38 cellular contexts compared by ENCODE assay signal in genomic region chr5:78376315-78376714, GRCh38.
"Had no signal": no experiment of that assay in that cellular context is flagged by ENCODE, and none has a peak within 500 bp of the region (broad histone marks: within the 10 kb centered on the region; RNA-seq: fewer than 3 reads in every experiment).

No MANE protein-coding gene starts in this region.

- H3K4me3 Mint-ChIP-seq: activated B cell treated with CpG ODN at 0.5 μM for 24 hours; activated CD4-positive, alpha-beta memory T cell treated with anti-CD3 and anti-CD28 coated beads, Interleukin-2, amount 10 ng/mL, durations not matched to agents 7 days and 5 days; activated CD8-positive, alpha-beta memory T cell treated with anti-CD3 and anti-CD28 coated beads, Interleukin-2, amount 10 ng/mL, durations not matched to agents 7 days and 5 days; activated naive CD4-positive, alpha-beta T cell treated with anti-CD3 and anti-CD28 coated beads, Interleukin-2, amount 50 U/mL, for 24 hours; activated naive CD8-positive, alpha-beta T cell treated with anti-CD3 and anti-CD28 coated beads, Interleukin-2, amount 10 ng/mL, durations not matched to agents 7 days and 5 days; brain had no signal

- H3K27ac Mint-ChIP-seq: activated B cell treated with CpG ODN at 0.5 μM for 24 hours; activated CD4-positive, alpha-beta memory T cell treated with anti-CD3 and anti-CD28 coated beads, Interleukin-2, amount 10 ng/mL, durations not matched to agents 7 days and 5 days; activated CD8-positive, alpha-beta memory T cell treated with anti-CD3 and anti-CD28 coated beads, Interleukin-2, amount 10 ng/mL, durations not matched to agents 7 days and 5 days; activated naive CD4-positive, alpha-beta T cell treated with anti-CD3 and anti-CD28 coated beads, Interleukin-2, amount 50 U/mL, for 24 hours; activated naive CD8-positive, alpha-beta T cell treated with anti-CD3 and anti-CD28 coated beads, Interleukin-2, amount 10 ng/mL, durations not matched to agents 7 days and 5 days; brain had no signal

- H3K27ac ChIP-seq: Peyer's patch, SJSA1, VCaP had no signal

- H3K27me3 ChIP-seq: ascending aorta, MG63, Peyer's patch, SJSA1 had no signal

- H3K9me3 ChIP-seq: ascending aorta, MG63, Peyer's patch, SJSA1 had no signal

- ATAC-seq: activated CD8-positive, alpha-beta memory T cell treated with anti-CD3 and anti-CD28 coated beads, Interleukin-2, amount 10 ng/mL, durations not matched to agents 7 days and 5 days; PC-3 had no signal

- H3K4me3 ChIP-seq: ascending aorta, MG63, Peyer's patch, SJSA1 had no signal

- H3K27me3 Mint-ChIP-seq: activated B cell treated with CpG ODN at 0.5 μM for 24 hours; activated CD4-positive, alpha-beta memory T cell treated with anti-CD3 and anti-CD28 coated beads, Interleukin-2, amount 10 ng/mL, durations not matched to agents 7 days and 5 days; activated CD8-positive, alpha-beta memory T cell treated with anti-CD3 and anti-CD28 coated beads, Interleukin-2, amount 10 ng/mL, durations not matched to agents 7 days and 5 days; activated naive CD4-positive, alpha-beta T cell treated with anti-CD3 and anti-CD28 coated beads, Interleukin-2, amount 50 U/mL, for 24 hours; activated naive CD8-positive, alpha-beta T cell treated with anti-CD3 and anti-CD28 coated beads, Interleukin-2, amount 10 ng/mL, durations not matched to agents 7 days and 5 days; brain had no signal

- H3K4me1 ChIP-seq: Peyer's patch, SJSA1 had no signal

- H3K4me1 Mint-ChIP-seq: activated naive CD8-positive, alpha-beta T cell treated with anti-CD3 and anti-CD28 coated beads, Interleukin-2, amount 10 ng/mL, durations not matched to agents 7 days and 5 days had no signal

- H3K36me3 ChIP-seq: ascending aorta, MG63, Peyer's patch, SJSA1 had no signal

- H3K9me3 Mint-ChIP-seq: activated B cell treated with CpG ODN at 0.5 μM for 24 hours; activated CD4-positive, alpha-beta memory T cell treated with anti-CD3 and anti-CD28 coated beads, Interleukin-2, amount 10 ng/mL, durations not matched to agents 7 days and 5 days; activated naive CD4-positive, alpha-beta T cell treated with anti-CD3 and anti-CD28 coated beads, Interleukin-2, amount 50 U/mL, for 24 hours; activated naive CD8-positive, alpha-beta T cell treated with anti-CD3 and anti-CD28 coated beads, Interleukin-2, amount 10 ng/mL, durations not matched to agents 7 days and 5 days had no signal

- DNase-seq: activated B cell treated with CpG ODN at 0.5 μM for 24 hours; activated CD4-positive, alpha-beta memory T cell treated with anti-CD3 and anti-CD28 coated beads, Interleukin-2, amount 10 ng/mL, durations not matched to agents 7 days and 5 days; activated CD4-positive, alpha-beta T cell treated with anti-CD3 and anti-CD28 coated beads for 4 hours; activated CD4-positive, alpha-beta T cell treated with anti-CD3 and anti-CD28 coated beads, Interleukin-2, amount 50 U/mL, for 1 hour; activated CD4-positive, CD25-positive, alpha-beta regulatory T cell treated with anti-CD3 and anti-CD28 coated beads, Interleukin-2, amount 50 U/mL, for 72 hours; activated CD8-positive, alpha-beta memory T cell treated with anti-CD3 and anti-CD28 coated beads for 24 hours; activated CD8-positive, alpha-beta memory T cell treated with anti-CD3 and anti-CD28 coated beads, Interleukin-2, amount 10 ng/mL, durations not matched to agents 7 days and 5 days; activated CD8-positive, alpha-beta memory T cell treated with anti-CD3 and anti-CD28 coated beads, Interleukin-2, amount 50 U/mL, for 48 hours; activated effector memory CD4-positive, alpha-beta T cell treated with Interleukin-2 at 50 U/mL for 16 hours; activated naive CD8-positive, alpha-beta T cell treated with anti-CD3 and anti-CD28 coated beads, Interleukin-2, amount 10 ng/mL, durations not matched to agents 7 days and 5 days; activated T-cell treated with anti-CD3 and anti-CD28 coated beads, Interleukin-2, amount 50 U/mL, for 48 hours; amygdala; central memory CD4-positive, alpha-beta T cell; Karpas-422; KBM-7; MG63; NCI-H1048; NCI-H1105 treated with DMSO at 0.1 percent for 48 hours; NCI-H1436; NCI-H1694; NCI-H1930; NCI-H2081 treated with DMSO at 0.1 percent for 48 hours; NCI-H226; NCI-H446 treated with DMSO at 0.1 percent for 48 hours; NCI-H524; NCI-H748 treated with DMSO at 0.1 percent for 48 hours; NK-92 treated with Interleukin-12 subunit alpha and Interleukin-12 subunit beta, amount 100 ng/mL, for 24 hours; Peyer's patch; RPMI8226; SHP77 treated with DMSO at 0.1 percent for 48 hours; SW 1271; T-helper 9 cell had no signal
